ENCODE assay signal across 8 cellular contexts in the genomic region with DNA sequence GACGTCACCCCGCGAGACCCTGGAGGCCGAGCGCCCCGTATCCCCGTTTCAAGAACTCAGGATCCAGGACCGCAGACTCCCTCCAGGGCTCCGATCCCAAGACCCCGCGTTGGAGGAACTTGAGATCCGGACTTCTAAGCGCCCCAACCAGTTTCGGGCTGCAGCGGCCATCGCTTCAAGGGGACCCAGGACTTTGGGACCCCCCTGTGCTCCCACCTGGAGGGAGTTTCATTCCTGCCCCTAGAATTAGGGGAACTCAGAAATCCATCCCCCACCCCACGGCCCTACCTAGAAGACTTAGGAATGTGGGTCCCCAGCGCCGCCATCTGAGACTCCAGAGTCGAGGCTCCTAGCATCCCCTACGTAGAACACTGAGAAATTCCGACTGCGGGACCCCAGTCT. TPM values are rescaled to one million over a fixed set of nuclear protein-coding genes. Genes with fewer than 3 reads are reported as not detected.
DNase-seq lines count a peak whose midpoint lies in the region; ATAC-seq, FAIRE-seq and TF ChIP-seq lines count a peak whose summit lies in the region.

No MANE protein-coding gene starts in this region.

- peak overlapping the region; percentile 98 for H3K27ac Mint-ChIP-seq in activated B cell treated with CpG ODN at 0.5 μM for 24 hours

- no peak for ATAC-seq in activated B cell treated with CpG ODN at 0.5 μM for 24 hours (ENCODE audit: low read depth)
- ATAC-seq in GM18498 (IDR thresholded peaks at IDR 0.05; ENCODE audit: unreplicated experiment), result no peak

- H3K27me3 Mint-ChIP-seq in activated B cell treated with CpG ODN at 0.5 μM for 24 hours, result peaks cover 4% of the 10 kb centered on the region

- no peaks in the 10 kb centered on the region for H3K9me3 Mint-ChIP-seq in activated B cell treated with CpG ODN at 0.5 μM for 24 hours

- DNase-seq in activated B cell treated with CpG ODN at 0.5 μM for 24 hours (no peak), hepatocyte (ENCODE audit: low spot score) (no peak), small intestine (peak; percentile 25), NCI-H446 (lab: John Stamatoyannopoulos, UW) (no peak), GM13977 (ENCODE audit: low spot score) (no peak), HCEC 1CT (no peak)

- H3K4me1 ChIP-seq in HEK293 (ENCODE audit: control insufficient read depth, insufficient read depth, low read length) (peaks cover 33% of the 10 kb centered on the region), hepatocyte (ENCODE audit: insufficient read depth) (peaks cover 18% of the 10 kb centered on the region), small intestine (ENCODE audit: control insufficient read depth in 2 of 2, insufficient read depth in 1 of 2, low read depth in 1 of 2, low read length in 1 of 2) (no peaks in the 10 kb centered on the region)

- H3K9me2 ChIP-seq in hepatocyte (replicated peaks; ENCODE audit: insufficient read depth), result no peaks in the 10 kb centered on the region

- CTCF ChIA-PET in HEK293 (lab: Yijun Ruan, JAX) (interaction anchor here (1.0 to 2.4 kb wide), 11 partner anchors 12 to 290 kb away, joined by 3 to 63 read pairs (median 8); partner anchors contain the start of genes EID2B, GMFG, MED29 and PAF1), activated B cell treated with CpG ODN at 0.5 μM for 24 hours (lab: Charles Lee) (interaction anchor here (1.2 to 2.3 kb wide), 6 partner anchors 10 to 71 kb away, joined by 4 to 168 read pairs (median 14); partner anchors contain the start of genes MED29, PAF1, RPS16 and SAMD4B)

- peak overlapping the region; percentile 91 for H3K4me2 ChIP-seq in hepatocyte

- FAIRE-seq in small intestine (lab: Jason Lieb, UNC), result no peak

- H3K36me3 Mint-ChIP-seq in activated B cell treated with CpG ODN at 0.5 μM for 24 hours (ENCODE audit: low read depth), result peaks cover 46% of the 10 kb centered on the region

- peak overlapping the region; percentile 69 for H3K4me3 ChIP-seq in HEK293 (ENCODE audit: low read depth, low read length)
- peak overlapping the region; percentile 59 for H3K4me3 ChIP-seq in hepatocyte
- H3K4me3 ChIP-seq in small intestine (ENCODE audit: low read depth in 1 of 2, low read length in 2 of 2), result peak overlapping the region; percentile 60 to 63

- peaks cover 60% of the 10 kb centered on the region for H3K4me1 Mint-ChIP-seq in activated B cell treated with CpG ODN at 0.5 μM for 24 hours

- peaks cover 9% of the 10 kb centered on the region for H4K20me1 ChIP-seq in hepatocyte (ENCODE audit: insufficient read depth, poor library complexity, severe bottlenecking)

- peaks cover 26 to 29% of the 10 kb centered on the region in 2 experiments; a peak in 2 of 3 replicates for H3K36me3 ChIP-seq in HEK293 (ENCODE audit: control insufficient read depth in 2 of 2, insufficient read depth in 1 of 2, low read length in 2 of 2)
- no peaks in the 10 kb centered on the region for H3K36me3 ChIP-seq in hepatocyte (replicated peaks; ENCODE audit: insufficient read depth, low read depth)
- peaks cover 3 to 6% of the 10 kb centered on the region in 2 donors for H3K36me3 ChIP-seq in small intestine (ENCODE audit: control insufficient read depth in 2 of 2, insufficient read depth in 2 of 2, low read length in 2 of 2)

- H3K4me3 Mint-ChIP-seq in activated B cell treated with CpG ODN at 0.5 μM for 24 hours, result peak overlapping the region; percentile 89

- in situ Hi-C loops in GM13977 (cut with MboI; ENCODE audit: low pct_unique_long_range_greater_than_20kb, low sequenced_read_pairs, unreplicated experiment), result no loop called here

- peak overlapping the region; percentile 72 for H2AFZ ChIP-seq in hepatocyte

- intact Hi-C loops in activated B cell treated with CpG ODN at 0.5 μM for 24 hours (cut with micrococcal nuclease), result loop anchor here (1.0 kb wide), 10 partner anchors 16 to 291 kb away; partner anchors contain the start of genes EID2B, MED29, PAF1 and SAMD4B

- H3K79me2 ChIP-seq in hepatocyte, result peaks cover 53% of the 10 kb centered on the region

- H3K27me3 ChIP-seq in hepatocyte (no peaks in the 10 kb centered on the region), small intestine (ENCODE audit: control insufficient read depth in 2 of 2, insufficient read depth in 2 of 2, low read length in 2 of 2) (no peaks in the 10 kb centered on the region)

- H3K9me3 ChIP-seq in HEK293 (ENCODE audit: control insufficient read depth, insufficient read depth, low read depth, low read length), result no peaks in the 10 kb centered on the region
- H3K9me3 ChIP-seq in hepatocyte (ENCODE audit: low read depth), result no peaks in the 10 kb centered on the region
- H3K9me3 ChIP-seq in small intestine (ENCODE audit: control insufficient read depth, low read depth), result no peaks in the 10 kb centered on the region

- POLR2A ChIA-PET in HEK293 (lab: Yijun Ruan, JAX), result interaction anchor here (1.0 to 2.4 kb wide), 8 partner anchors 9 to 71 kb away, joined by 4 to 57 read pairs (median 10); partner anchors contain the start of genes MED29, PAF1, RPS16 and SAMD4B
- POLR2A ChIA-PET in activated B cell treated with CpG ODN at 0.5 μM for 24 hours (lab: Charles Lee), result interaction anchor here (0.6 to 15.0 kb wide), 13 partner anchors 8 to 291 kb away, joined by 3 to 285 read pairs (median 6); partner anchors contain the start of genes EID2B, GMFG, LRFN1 and MED29

- WGBS in hepatocyte (ENCODE audit: low lambda C conversion rate, missing lambda C conversion rate), result 1% methylated on average over 23 of the region's 23 CpGs
- WGBS in small intestine, 3 donors, result 1% methylated on average over 22 to 23 of the region's 23 CpGs

- TF ChIP-seq CTCF in HEK293 (tag by site-specific recombination; IDR thresholded peaks at IDR 0.05), result 0 out of 2 replicates have a peak, but pooled peaks have one; percentile 1
- no peak for TF ChIP-seq CTCF in activated B cell treated with CpG ODN at 0.5 μM for 24 hours (IDR thresholded peaks at IDR 0.05)
- no peak for TF ChIP-seq CTCF in hepatocyte (IDR thresholded peaks at IDR 0.05; ENCODE audit: poor library complexity)
- no peak for TF ChIP-seq CTCF in GM13977 (IDR thresholded peaks at IDR 0.05; ENCODE audit: extremely low read depth, insufficient read depth, missing control alignments)

- H3K27ac ChIP-seq in HEK293 (ENCODE audit: extremely low read depth, low read depth, low read length) (peak overlapping the region; percentile 91), hepatocyte (peak overlapping the region; percentile 99), small intestine (ENCODE audit: low read depth in 1 of 2, low read length in 1 of 2) (peak overlapping the region; percentile 56 to 89)

TF ChIP-seq in HEK293, 187 proteins besides CTCF, POLR2A, EP300 and RAD21 (continues in another document):
- TF ChIP-seq ZNF335 (tag by site-specific recombination; conservative IDR thresholded peaks at IDR 0.05) (peak; percentile 65), ZNF223 (tag by site-specific recombination; IDR thresholded peaks at IDR 0.05) (peak; percentile 83), ZNF391 (tag by site-specific recombination; IDR thresholded peaks at IDR 0.05; ENCODE audit: borderline replicate concordance, low read depth) (no peak), ZXDB (tag by site-specific recombination; IDR thresholded peaks at IDR 0.05) (peak; percentile 81; the same call in 1 of the 2 replicates), ZNF544 (tag by site-specific recombination; IDR thresholded peaks at IDR 0.05) (0 out of 2 replicates have a peak, but pooled peaks have one; percentile 58), ZNF221 (tag by site-specific recombination; IDR thresholded peaks at IDR 0.05; ENCODE audit: borderline replicate concordance) (no peak), ZNF19 (tag by site-specific recombination; IDR thresholded peaks at IDR 0.05; ENCODE audit: low read depth) (0 out of 2 replicates have a peak, but pooled peaks have one; percentile 2), EGR2 (tag by site-specific recombination; IDR thresholded peaks at IDR 0.05; ENCODE audit: low read depth) (no peak)
- TF ChIP-seq, protein P1, sequence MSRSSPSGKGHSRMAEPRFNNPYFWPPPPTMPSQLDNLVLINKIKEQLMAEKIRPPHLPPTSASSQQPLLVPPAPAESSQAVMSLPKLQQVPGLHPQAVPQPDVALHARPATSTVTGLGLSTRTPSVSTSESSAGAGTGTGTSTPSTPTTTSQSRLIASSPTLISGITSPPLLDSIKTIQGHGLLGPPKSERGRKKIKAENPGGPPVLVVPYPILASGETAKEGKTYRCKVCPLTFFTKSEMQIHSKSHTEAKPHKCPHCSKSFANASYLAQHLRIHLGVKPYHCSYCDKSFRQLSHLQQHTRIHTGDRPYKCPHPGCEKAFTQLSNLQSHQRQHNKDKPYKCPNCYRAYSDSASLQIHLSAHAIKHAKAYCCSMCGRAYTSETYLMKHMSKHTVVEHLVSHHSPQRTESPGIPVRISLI (tag by site-specific recombination; IDR thresholded peaks at IDR 0.05), result 0 out of 2 replicates have a peak, but pooled peaks have one; percentile 10
- TF ChIP-seq, protein P2, sequence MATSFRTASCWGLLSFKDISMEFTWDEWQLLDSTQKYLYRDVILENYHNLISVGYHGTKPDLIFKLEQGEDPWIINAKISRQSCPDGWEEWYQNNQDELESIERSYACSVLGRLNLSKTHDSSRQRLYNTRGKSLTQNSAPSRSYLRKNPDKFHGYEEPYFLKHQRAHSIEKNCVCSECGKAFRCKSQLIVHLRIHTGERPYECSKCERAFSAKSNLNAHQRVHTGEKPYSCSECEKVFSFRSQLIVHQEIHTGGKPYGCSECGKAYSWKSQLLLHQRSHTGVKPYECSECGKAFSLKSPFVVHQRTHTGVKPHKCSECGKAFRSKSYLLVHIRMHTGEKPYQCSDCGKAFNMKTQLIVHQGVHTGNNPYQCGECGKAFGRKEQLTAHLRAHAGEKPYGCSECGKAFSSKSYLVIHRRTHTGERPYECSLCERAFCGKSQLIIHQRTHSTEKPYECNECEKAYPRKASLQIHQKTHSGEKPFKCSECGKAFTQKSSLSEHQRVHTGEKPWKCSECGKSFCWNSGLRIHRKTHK (tag by site-specific recombination; IDR thresholded peaks at IDR 0.05), result no peak

RNA-seq across cellular contexts. Expression of gene PLEKHG2, which starts 0.4 kb away (rescaled TPM):
- total RNA-seq in activated B cell treated with CpG ODN at 0.5 μM for 24 hours, result 111 and 125 TPM in 2 replicates
- 17.7 and 25.3 TPM in 2 replicates for total RNA-seq in hepatocyte
- polyA plus RNA-seq in hepatocyte, result 34.0 and 44.0 TPM in 2 replicates
- 1 to 10 TPM; 1.9 to 6.5 (median 6.1) TPM for polyA plus RNA-seq in small intestine

RNA-seq across cellular contexts. Expression of gene ZFP36, which starts 6.2 kb away (rescaled TPM):
- total RNA-seq in activated B cell treated with CpG ODN at 0.5 μM for 24 hours (167 and 206 TPM in 2 replicates), hepatocyte (72.9 and 95.8 TPM in 2 replicates)
- polyA plus RNA-seq in hepatocyte (1,034 and 1,087 TPM in 2 replicates), small intestine (100 to 1,000 TPM; 104 to 222 (median 167) TPM)

RNA-seq across cellular contexts. Expression of gene MED29, which starts 21.7 kb away (rescaled TPM):
- total RNA-seq in activated B cell treated with CpG ODN at 0.5 μM for 24 hours, result 38.0 and 39.0 TPM in 2 replicates
- 18.9 and 21.4 TPM in 2 replicates for total RNA-seq in hepatocyte
- 27.9 and 38.6 TPM in 2 replicates for polyA plus RNA-seq in hepatocyte
- 10 to 100 TPM; 20.3 to 29.3 (median 21.9) TPM for polyA plus RNA-seq in small intestine

RNA-seq across cellular contexts. Expression of gene PAF1, which starts 22.0 kb away (rescaled TPM):
- total RNA-seq in activated B cell treated with CpG ODN at 0.5 μM for 24 hours (50.3 and 52.4 TPM in 2 replicates), hepatocyte (30.4 and 42.5 TPM in 2 replicates)
- polyA plus RNA-seq in hepatocyte (53.5 and 54.4 TPM in 2 replicates), small intestine (10 to 100 TPM; 32.9 to 39.2 (median 36.5) TPM)

RNA-seq across cellular contexts. Expression of gene RPS16, which starts 22.9 kb away (rescaled TPM):
- total RNA-seq in activated B cell treated with CpG ODN at 0.5 μM for 24 hours (4,002 and 4,656 TPM in 2 replicates), hepatocyte (63.8 and 115 TPM in 2 replicates)
- polyA plus RNA-seq in hepatocyte (409 and 411 TPM in 2 replicates), small intestine (1,000 to 10,000 TPM; 1,341 to 3,643 (median 3,272) TPM)
